In genomic region chr14:53233399-53233798, GRCh38 we compare ENCODE assay signal across 21 cellular contexts.
"Had no signal": no experiment of that assay in that cellular context is flagged by ENCODE, and none has a peak within 500 bp of the region (broad histone marks: within the 10 kb centered on the region; RNA-seq: fewer than 3 reads in every experiment).

No MANE protein-coding gene starts in this region.

- DNase-seq: cortex of kidney; effector memory CD8-positive, alpha-beta T cell; gastrocnemius medialis; head of caudate nucleus; kidney; left lung; mesendoderm; midbrain; naive thymus-derived CD4-positive, alpha-beta T cell; pancreas; right lobe of liver; small intestine; stimulated activated CD4-positive, alpha-beta T cell treated with anti-CD3 and anti-CD28 coated beads, Interleukin-15, amount 100 ng/mL, for 24 hours; stimulated activated CD4-positive, alpha-beta T cell treated with anti-CD3 and anti-CD28 coated beads, Interleukin-2, amount 100 ng/mL, for 48 hours; stimulated activated naive B cell treated with anti-CD40 and anti-IgM and Interleukin-4, amounts not matched to agents 10 μg/mL and 1 μg/mL and 100 μg/mL, for 72 hours; transverse colon; upper lobe of right lung; uterus had no signal

- H3K27me3 ChIP-seq: gastrocnemius medialis, left lung, neutrophil, pancreas, right lobe of liver, suprapubic skin, transverse colon, upper lobe of right lung, uterus had no signal

- H3K27ac ChIP-seq: gastrocnemius medialis, left lung, neutrophil, pancreas, right lobe of liver, suprapubic skin, transverse colon, upper lobe of right lung, uterus had no signal

- H3K4me3 ChIP-seq: gastrocnemius medialis, left lung, pancreas, right lobe of liver, suprapubic skin, transverse colon, upper lobe of right lung, uterus had no signal

- H3K9me3 ChIP-seq: gastrocnemius medialis, left lung, neutrophil, pancreas, right lobe of liver, suprapubic skin, transverse colon, upper lobe of right lung, uterus had no signal

- H3K4me3 Mint-ChIP-seq: effector memory CD8-positive, alpha-beta T cell; naive thymus-derived CD4-positive, alpha-beta T cell; stimulated activated naive B cell treated with anti-CD40 and anti-IgM and Interleukin-4, amounts not matched to agents 10 μg/mL and 1 μg/mL and 100 μg/mL, for 72 hours; stimulated activated naive CD8-positive, alpha-beta T cell treated with anti-CD3 and anti-CD28 coated beads, Interleukin-15, Interleukin-2, amounts not matched to agents 100 ng/mL and 50 ng/mL, for 24 hours had no signal

- H3K9me3 Mint-ChIP-seq: effector memory CD8-positive, alpha-beta T cell had no signal

- H3K27ac Mint-ChIP-seq: effector memory CD8-positive, alpha-beta T cell; naive thymus-derived CD4-positive, alpha-beta T cell; stimulated activated naive B cell treated with anti-CD40 and anti-IgM and Interleukin-4, amounts not matched to agents 10 μg/mL and 1 μg/mL and 100 μg/mL, for 72 hours; stimulated activated naive CD8-positive, alpha-beta T cell treated with anti-CD3 and anti-CD28 coated beads, Interleukin-15, Interleukin-2, amounts not matched to agents 100 ng/mL and 50 ng/mL, for 24 hours had no signal

- H3K27me3 Mint-ChIP-seq: effector memory CD8-positive, alpha-beta T cell; naive thymus-derived CD4-positive, alpha-beta T cell; stimulated activated naive B cell treated with anti-CD40 and anti-IgM and Interleukin-4, amounts not matched to agents 10 μg/mL and 1 μg/mL and 100 μg/mL, for 72 hours; stimulated activated naive CD8-positive, alpha-beta T cell treated with anti-CD3 and anti-CD28 coated beads, Interleukin-15, Interleukin-2, amounts not matched to agents 100 ng/mL and 50 ng/mL, for 24 hours had no signal

- H3K4me1 ChIP-seq: gastrocnemius medialis, left lung, pancreas, right lobe of liver, suprapubic skin, transverse colon, upper lobe of right lung, uterus had no signal

- H3K4me1 Mint-ChIP-seq: naive thymus-derived CD4-positive, alpha-beta T cell had no signal

- FAIRE-seq: kidney, pancreas, small intestine had no signal

- H3K36me3 ChIP-seq: gastrocnemius medialis, left lung, neutrophil, pancreas, right lobe of liver, suprapubic skin, transverse colon, upper lobe of right lung, uterus had no signal

- ATAC-seq: effector memory CD8-positive, alpha-beta T cell; gastrocnemius medialis; left lung; naive thymus-derived CD4-positive, alpha-beta T cell; pancreas; stimulated activated naive B cell treated with anti-CD40 and anti-IgM and Interleukin-4, amounts not matched to agents 10 μg/mL and 1 μg/mL and 100 μg/mL, for 72 hours; upper lobe of right lung had no signal
